In the genomic region with DNA sequence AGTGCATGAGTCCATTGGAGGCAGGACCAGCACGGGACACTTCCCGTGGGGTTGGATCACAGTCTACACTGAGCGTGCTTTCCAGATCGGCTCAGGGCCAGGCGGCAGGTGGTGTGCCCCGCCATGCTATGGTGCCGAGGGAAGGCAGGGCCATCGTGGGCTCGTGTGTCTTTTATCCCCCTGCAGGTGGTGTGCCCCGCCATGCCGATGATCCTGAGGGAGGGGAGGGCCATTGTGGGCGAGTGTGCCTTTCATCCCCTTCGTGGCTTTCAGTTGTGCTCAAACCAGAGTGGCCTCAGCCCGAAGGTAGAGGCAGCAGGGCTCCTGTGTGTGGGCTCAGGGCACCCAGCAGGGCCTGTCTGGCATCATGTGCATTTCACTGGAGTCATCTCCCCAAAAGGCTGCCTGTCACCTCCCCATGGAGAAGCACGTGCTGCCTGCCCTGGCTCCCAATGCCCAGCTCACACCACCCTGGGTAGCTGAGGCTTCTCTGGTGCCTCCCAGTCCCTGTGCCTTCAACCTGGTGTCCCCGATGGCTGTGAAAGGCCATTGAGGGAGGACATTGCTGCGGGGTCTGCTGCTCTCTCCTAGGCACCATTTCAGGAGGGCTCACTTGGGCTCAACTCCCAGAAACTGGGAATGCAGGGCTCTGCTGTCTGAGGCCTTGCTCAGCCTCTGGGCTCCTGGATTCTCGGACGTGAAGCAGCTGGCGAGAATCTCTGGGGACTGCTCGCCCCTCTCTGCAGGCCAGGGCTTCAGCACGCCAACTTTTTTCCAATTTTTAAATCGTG, we compare ENCODE assay signal across 14 cellular contexts.
DNase-seq lines count a peak whose midpoint lies in the region; ATAC-seq and TF ChIP-seq lines count a peak whose summit lies in the region.
"Had no signal": no experiment of that assay in that cellular context is flagged by ENCODE, and none has a peak within 500 bp of the region (broad histone marks: within the 10 kb centered on the region; RNA-seq: fewer than 3 reads in every experiment).

No MANE protein-coding gene starts in this region.

- H3K4ac ChIP-seq in H9 (ENCODE audit: low read depth, low read length) (no peak overlapping the region), trophoblast cell (ENCODE audit: low read depth, low read length) (no peak overlapping the region)

- no peak overlapping the region for H2BK20ac ChIP-seq in H9 (ENCODE audit: low read depth, low read length, poor library complexity, severe bottlenecking)

- peaks cover 29% of the 10 kb centered on the region for H3K27me3 Mint-ChIP-seq in H9 (ENCODE audit: low read depth)
- H3K27me3 Mint-ChIP-seq in central memory CD8-positive, alpha-beta T cell, result no peaks in the 10 kb centered on the region
- no peaks in the 10 kb centered on the region for H3K27me3 Mint-ChIP-seq in activated naive CD4-positive, alpha-beta T cell treated with anti-CD3 and anti-CD28 coated beads for 36 hours (ENCODE audit: low read depth)
- H3K27me3 Mint-ChIP-seq: T-helper 17 cell had no signal

- no peaks in the 10 kb centered on the region for H3K4me1 ChIP-seq in H9 (ENCODE audit: insufficient read depth, low read length)
- peaks cover 0 to 13% (median 0%) of the 10 kb centered on the region in 4 donors for H3K4me1 ChIP-seq in right lobe of liver
- H3K4me1 ChIP-seq in smooth muscle cell (ENCODE audit: low read depth), result peaks cover 17% of the 10 kb centered on the region
- H3K4me1 ChIP-seq in trophoblast cell (ENCODE audit: control insufficient read depth in 1 of 2, insufficient read depth in 2 of 2, low read length in 2 of 2), result peaks cover 7 to 8% of the 10 kb centered on the region in 2 experiments

- peak; percentile 21 for DNase-seq in H9
- no peak for DNase-seq in central memory CD8-positive, alpha-beta T cell (ENCODE audit: low spot score in 2 of 2)
- DNase-seq in right lobe of liver, result peak in 2 of 3 donors; percentile 37 to 40
- no peak for DNase-seq in smooth muscle cell (lab: John Stamatoyannopoulos, UW; ENCODE audit: unreplicated experiment)
- no peak for DNase-seq in trophoblast cell
- DNase-seq in activated naive CD4-positive, alpha-beta T cell treated with anti-CD3 and anti-CD28 coated beads for 36 hours, result no peak
- DNase-seq in COLO829 (ENCODE audit: low spot score), result no peak
- DNase-seq in activated CD4-positive, alpha-beta T cell treated with anti-CD3 and anti-CD28 coated beads, Interleukin-2, amount 50 U/mL, for 48 hours, result no peak
- DNase-seq: activated CD4-positive, alpha-beta T cell treated with anti-CD3 and anti-CD28 coated beads, Interleukin-2, amount 50 U/mL, for 4 hours; BE2C; effector CD4-positive, alpha-beta T cell; hypothalamus; midbrain; T-helper 17 cell had no signal

- H3K27me3 ChIP-seq in H9 (ENCODE audit: insufficient read depth, low read length) (no peaks in the 10 kb centered on the region), right lobe of liver (no peaks in the 10 kb centered on the region), smooth muscle cell (ENCODE audit: low read depth) (no peaks in the 10 kb centered on the region), trophoblast cell (ENCODE audit: insufficient read depth, low read length) (no peaks in the 10 kb centered on the region)
- H3K27me3 ChIP-seq: BE2C had no signal

- no peak for TF ChIP-seq CTCF in H9 (conservative IDR thresholded peaks at IDR 0.05)
- no peak for TF ChIP-seq CTCF in right lobe of liver (IDR thresholded peaks at IDR 0.05)
- no peak for TF ChIP-seq CTCF in smooth muscle cell (IDR thresholded peaks at IDR 0.05; ENCODE audit: borderline replicate concordance, insufficient read depth, poor library complexity, severe bottlenecking)

- H3K56ac ChIP-seq in H9 (ENCODE audit: insufficient read length, low read depth, low read length), result no peak overlapping the region

- TF ChIP-seq POLR2A in right lobe of liver (IDR thresholded peaks at IDR 0.05), result no peak

- H4K20me1 ChIP-seq in H9 (ENCODE audit: control insufficient read depth, insufficient read depth, insufficient read length) (no peaks in the 10 kb centered on the region), smooth muscle cell (ENCODE audit: low read depth) (no peaks in the 10 kb centered on the region)

- H4K12ac ChIP-seq in trophoblast cell (ENCODE audit: low read depth, low read length), result no peak overlapping the region

- H3K36me3 Mint-ChIP-seq in H9 (ENCODE audit: insufficient read depth in 1 of 3, low read depth in 3 of 3), result no peaks in the 10 kb centered on the region
- H3K36me3 Mint-ChIP-seq in central memory CD8-positive, alpha-beta T cell (ENCODE audit: insufficient read depth), result peaks cover 9% of the 10 kb centered on the region
- H3K36me3 Mint-ChIP-seq in activated naive CD4-positive, alpha-beta T cell treated with anti-CD3 and anti-CD28 coated beads for 36 hours (ENCODE audit: low read depth), result no peaks in the 10 kb centered on the region

- no peaks in the 10 kb centered on the region for H3K9me3 ChIP-seq in H9 (ENCODE audit: control insufficient read depth, low read depth, low read length)
- no peaks in the 10 kb centered on the region for H3K9me3 ChIP-seq in right lobe of liver
- no peaks in the 10 kb centered on the region for H3K9me3 ChIP-seq in smooth muscle cell (replicated peaks; ENCODE audit: low read depth)
- peaks cover 8% of the 10 kb centered on the region for H3K9me3 ChIP-seq in trophoblast cell (ENCODE audit: insufficient read depth, low read depth, low read length)
- H3K9me3 ChIP-seq: BE2C had no signal

- CTCF ChIA-PET in activated naive CD4-positive, alpha-beta T cell treated with anti-CD3 and anti-CD28 coated beads for 36 hours (lab: Charles Lee), result no interaction called here

- H3K23me2 ChIP-seq in H9 (ENCODE audit: insufficient read length, low read depth, low read length, poor library complexity, severe bottlenecking), result no peaks in the 10 kb centered on the region

- H3K23ac ChIP-seq in H9 (ENCODE audit: insufficient read length, low read depth, low read length), result no peak overlapping the region
- H3K23ac ChIP-seq in trophoblast cell (ENCODE audit: low read length), result no peak overlapping the region

- no peaks in the 10 kb centered on the region for H3F3A ChIP-seq in smooth muscle cell (ENCODE audit: low read depth)

- H2BK5ac ChIP-seq in H9 (ENCODE audit: insufficient read length, low read length) (no peak overlapping the region), trophoblast cell (ENCODE audit: low read depth, low read length, poor library complexity) (no peak overlapping the region)

- WGBS in H9 (ENCODE audit: extremely low coverage, insufficient read length, low lambda C conversion rate), result no CpG with 5 or more reads among the region's 23 CpGs
- 75% methylated on average over 4 of the region's 23 CpGs for WGBS in right lobe of liver (ENCODE audit: insufficient coverage, low coverage, low lambda C conversion rate, missing lambda C conversion rate)
- WGBS in smooth muscle cell (ENCODE audit: low lambda C conversion rate), result 86% methylated on average over 23 of the region's 23 CpGs
- WGBS in trophoblast cell (ENCODE audit: extremely low coverage, insufficient coverage, insufficient read length), result no CpG with 5 or more reads among the region's 23 CpGs

- intact Hi-C loops in right lobe of liver (cut with DNase I), result no loop called here
- intact Hi-C loops in activated naive CD4-positive, alpha-beta T cell treated with anti-CD3 and anti-CD28 coated beads for 36 hours (cut with micrococcal nuclease), result no loop called here

- no peak overlapping the region for H2BK15ac ChIP-seq in H9 (ENCODE audit: low read depth, low read length)

- no peak overlapping the region for H3T11ph ChIP-seq in H9 (ENCODE audit: low read length)

- H3K4me1 Mint-ChIP-seq in H9, result peaks cover 14 to 20% of the 10 kb centered on the region in 2 experiments
- no peaks in the 10 kb centered on the region for H3K4me1 Mint-ChIP-seq in central memory CD8-positive, alpha-beta T cell
- H3K4me1 Mint-ChIP-seq in activated naive CD4-positive, alpha-beta T cell treated with anti-CD3 and anti-CD28 coated beads for 36 hours (ENCODE audit: low read depth), result no peaks in the 10 kb centered on the region

- H3K14ac ChIP-seq in H9 (ENCODE audit: insufficient read depth, low read length) (no peak overlapping the region), trophoblast cell (ENCODE audit: low read length) (no peak overlapping the region)

- H3K27ac Mint-ChIP-seq in H9, result no peak overlapping the region
- H3K27ac Mint-ChIP-seq in central memory CD8-positive, alpha-beta T cell (ENCODE audit: low read depth), result peak overlapping the region; percentile 35
- H3K27ac Mint-ChIP-seq in activated naive CD4-positive, alpha-beta T cell treated with anti-CD3 and anti-CD28 coated beads for 36 hours, result no peak overlapping the region
- H3K27ac Mint-ChIP-seq: T-helper 17 cell had no signal

- H3K9me3 Mint-ChIP-seq in H9, result peaks cover 2 to 3% of the 10 kb centered on the region in 2 experiments; a peak in 3 of 5 replicates
- no peaks in the 10 kb centered on the region for H3K9me3 Mint-ChIP-seq in central memory CD8-positive, alpha-beta T cell
- H3K9me3 Mint-ChIP-seq in activated naive CD4-positive, alpha-beta T cell treated with anti-CD3 and anti-CD28 coated beads for 36 hours, result no peaks in the 10 kb centered on the region

- H3K79me2 ChIP-seq in H9 (ENCODE audit: insufficient read depth, low read length) (no peaks in the 10 kb centered on the region), smooth muscle cell (ENCODE audit: low read depth) (no peaks in the 10 kb centered on the region), trophoblast cell (ENCODE audit: control insufficient read depth, insufficient read depth, low read length, poor library complexity) (no peaks in the 10 kb centered on the region)

- no peak overlapping the region for H3K4me3 Mint-ChIP-seq in H9
- no peak overlapping the region for H3K4me3 Mint-ChIP-seq in central memory CD8-positive, alpha-beta T cell
- H3K4me3 Mint-ChIP-seq in activated naive CD4-positive, alpha-beta T cell treated with anti-CD3 and anti-CD28 coated beads for 36 hours, result no peak overlapping the region
- H3K4me3 Mint-ChIP-seq: T-helper 17 cell had no signal

- H2BK12ac ChIP-seq in H9 (ENCODE audit: insufficient read length, low read depth, low read length), result no peak overlapping the region
- no peak overlapping the region for H2BK12ac ChIP-seq in trophoblast cell (ENCODE audit: low read length)

- H4K5ac ChIP-seq in H9 (ENCODE audit: insufficient read length, low read depth, low read length), result no peak overlapping the region

- no peaks in the 10 kb centered on the region for H3K36me3 ChIP-seq in right lobe of liver
- H3K36me3 ChIP-seq in smooth muscle cell (ENCODE audit: low read depth), result no peaks in the 10 kb centered on the region
- no peaks in the 10 kb centered on the region for H3K36me3 ChIP-seq in trophoblast cell (ENCODE audit: control insufficient read depth in 1 of 2, insufficient read depth in 2 of 2, low read length in 2 of 2)
- H3K36me3 ChIP-seq: BE2C had no signal

- H2BK120ac ChIP-seq in H9 (ENCODE audit: low read depth, low read length, poor library complexity, severe bottlenecking) (no peak overlapping the region), trophoblast cell (ENCODE audit: insufficient read depth, low read length, poor library complexity) (no peak overlapping the region)

- H2AK5ac ChIP-seq in H9 (ENCODE audit: insufficient read length, low read length) (no peak overlapping the region), trophoblast cell (ENCODE audit: low read length) (no peak overlapping the region)

- H2AFZ ChIP-seq in H9 (ENCODE audit: low read length), result no peak overlapping the region
- no peak overlapping the region for H2AFZ ChIP-seq in smooth muscle cell (ENCODE audit: low read depth)
- no peak overlapping the region for H2AFZ ChIP-seq in trophoblast cell (ENCODE audit: insufficient read depth, low read length, poor library complexity)

- H3K4me3 ChIP-seq in right lobe of liver, result no peak overlapping the region
- no peak overlapping the region for H3K4me3 ChIP-seq in smooth muscle cell
- no peak overlapping the region for H3K4me3 ChIP-seq in trophoblast cell (ENCODE audit: low read depth, low read length)

- no peak overlapping the region for H4K8ac ChIP-seq in H9 (replicated peaks; ENCODE audit: insufficient read length, low read depth, low read length)
- H4K8ac ChIP-seq in trophoblast cell (ENCODE audit: low read depth, low read length), result no peak overlapping the region

- no peak overlapping the region for H4K91ac ChIP-seq in H9 (ENCODE audit: insufficient read length, low read depth, low read length)
- no peak overlapping the region for H4K91ac ChIP-seq in trophoblast cell (ENCODE audit: low read depth, low read length)

- H3K4me2 ChIP-seq in H9 (ENCODE audit: insufficient read depth, insufficient read length, low read length) (no peak overlapping the region), smooth muscle cell (peak overlapping the region; percentile 70), trophoblast cell (ENCODE audit: low read length) (no peak overlapping the region)

- H3K18ac ChIP-seq in H9 (ENCODE audit: insufficient read length, low read depth, low read length) (no peak overlapping the region), trophoblast cell (ENCODE audit: low read length) (no peak overlapping the region)

- no peak overlapping the region for H3K9ac ChIP-seq in H9 (ENCODE audit: extremely low read depth, insufficient read length, low read length)
- no peak overlapping the region for H3K9ac ChIP-seq in smooth muscle cell (ENCODE audit: low read depth)
- no peak overlapping the region for H3K9ac ChIP-seq in trophoblast cell (ENCODE audit: low read length)

- no peak overlapping the region for H3K27ac ChIP-seq in H9 (ENCODE audit: insufficient read length, low read depth, low read length)
- H3K27ac ChIP-seq in right lobe of liver, result no peak overlapping the region
- peak overlapping the region; percentile 93 for H3K27ac ChIP-seq in smooth muscle cell (ENCODE audit: low read depth)
- H3K27ac ChIP-seq in trophoblast cell (ENCODE audit: low read depth, low read length), result no peak overlapping the region

- H3K79me1 ChIP-seq in H9 (ENCODE audit: insufficient read depth, low read depth, low read length, poor library complexity, severe bottlenecking) (no peaks in the 10 kb centered on the region), trophoblast cell (ENCODE audit: low read length) (no peaks in the 10 kb centered on the region)

- ATAC-seq in central memory CD8-positive, alpha-beta T cell (replicated peaks; ENCODE audit: extremely low read depth, poor library complexity, severe bottlenecking), result no peak
- no peak for ATAC-seq in right lobe of liver
- ATAC-seq: T-helper 17 cell had no signal

Comparison
In these comparisons a context has a peak if more than half of its experiments do, and no peak if none do; other contexts are left out.
1. DNase-seq: peak in H9 (single experiment) and right lobe of liver (2 of 3); none in central memory CD8-positive, alpha-beta T cell (0 of 2), smooth muscle cell (single experiment), trophoblast cell (0 of 2), activated naive CD4-positive, alpha-beta T cell treated with anti-CD3 and anti-CD28 coated beads for 36 hours (single experiment), COLO829 (single experiment) and activated CD4-positive, alpha-beta T cell treated with anti-CD3 and anti-CD28 coated beads, Interleukin-2, amount 50 U/mL, for 48 hours (0 of 2).